In the genomic region with DNA sequence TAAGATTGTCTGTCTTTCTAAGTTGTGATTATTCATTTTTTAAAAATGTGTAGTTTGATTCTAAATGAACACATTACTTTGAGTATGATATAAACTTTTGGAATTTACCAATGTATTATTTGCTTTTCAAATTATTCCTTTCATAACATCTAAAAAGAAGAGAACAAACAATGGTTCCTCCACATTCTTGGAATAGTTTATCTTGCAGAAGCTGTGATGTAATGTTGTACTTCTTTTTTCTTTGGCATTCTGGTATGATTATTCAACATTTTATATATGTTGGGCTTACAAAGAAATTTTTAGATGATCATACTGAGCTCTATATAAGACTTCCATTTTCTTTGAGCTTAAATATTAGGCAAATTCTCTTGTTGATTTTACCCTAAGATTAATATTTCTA, we compare ENCODE assay signal across 29 cellular contexts.
"Had no signal": no experiment of that assay in that cellular context is flagged by ENCODE, and none has a peak within 500 bp of the region (broad histone marks: within the 10 kb centered on the region; RNA-seq: fewer than 3 reads in every experiment).

No MANE protein-coding gene starts in this region.

- H3K9me3 ChIP-seq: left ventricle myocardium inferior, neutrophil, prostate gland, stomach, testis, thyroid gland, transverse colon, upper lobe of left lung, vagina had no signal

- H3K9me3 Mint-ChIP-seq: mesothelial cell of epicardium, natural killer cell, nephron progenitor cell, neural progenitor cell had no signal

- H3K36me3 Mint-ChIP-seq: immature natural killer cell; mesothelial cell of epicardium; naive B cell; natural killer cell; neural progenitor cell; stimulated activated naive B cell treated with anti-CD40 and anti-IgM and Interleukin-4, amounts not matched to agents 10 μg/mL and 1 μg/mL and 100 μg/mL, for 72 hours had no signal

- H3K4me3 Mint-ChIP-seq: immature natural killer cell; mesothelial cell of epicardium; naive B cell; natural killer cell; nephron progenitor cell; neural progenitor cell; stimulated activated naive B cell treated with anti-CD40 and anti-IgM and Interleukin-4, amounts not matched to agents 10 μg/mL and 1 μg/mL and 100 μg/mL, for 72 hours had no signal

- H2AFZ ChIP-seq: neural progenitor cell had no signal

- DNase-seq: hypothalamus; immature natural killer cell; islet precursor cell; left ventricle myocardium inferior; mesendoderm; naive B cell; natural killer cell; nephron progenitor cell; occipital lobe; retina; right cardiac atrium; stimulated activated CD4-positive, alpha-beta T cell treated with anti-CD3 and anti-CD28 coated beads, Interleukin-12 subunit alpha, Interleukin-12 subunit beta, amount 100 ng/mL, for 4 hours; stimulated activated CD4-positive, alpha-beta T cell treated with anti-CD3 and anti-CD28 coated beads, Interleukin-15, amount 100 ng/mL, for 24 hours; stimulated activated CD4-positive, alpha-beta T cell treated with anti-CD3 and anti-CD28 coated beads, Interleukin-2, amount 100 ng/mL, for 24 hours; stimulated activated CD4-positive, alpha-beta T cell treated with anti-CD3 and anti-CD28 coated beads, Interleukin-4, amount 100 ng/mL, for 1 hour; stimulated activated naive B cell treated with anti-CD40 and anti-IgM and Interleukin-4, amounts not matched to agents 10 μg/mL and 1 μg/mL and 100 μg/mL, for 72 hours; stimulated activated naive CD8-positive, alpha-beta T cell treated with anti-CD3 and anti-CD28 coated beads, Interleukin-15, Interleukin-2, amounts not matched to agents 100 U/mL and 50 U/mL, for 24 hours; stomach; testis; thyroid gland; transverse colon; upper lobe of left lung had no signal

- H3K27me3 ChIP-seq: neural progenitor cell, neutrophil, stomach, testis, thyroid gland, transverse colon, upper lobe of left lung, vagina had no signal

- H3K4me1 ChIP-seq: left ventricle myocardium inferior, neural progenitor cell, prostate gland, testis, thyroid gland, transverse colon, upper lobe of left lung, vagina had no signal

- H3K27ac Mint-ChIP-seq: immature natural killer cell; mesothelial cell of epicardium; naive B cell; natural killer cell; nephron progenitor cell; neural progenitor cell; stimulated activated naive B cell treated with anti-CD40 and anti-IgM and Interleukin-4, amounts not matched to agents 10 μg/mL and 1 μg/mL and 100 μg/mL, for 72 hours had no signal

- H3K27me3 Mint-ChIP-seq: naive B cell; stimulated activated naive B cell treated with anti-CD40 and anti-IgM and Interleukin-4, amounts not matched to agents 10 μg/mL and 1 μg/mL and 100 μg/mL, for 72 hours had no signal

- H3K4me1 Mint-ChIP-seq: immature natural killer cell; naive B cell; natural killer cell; nephron progenitor cell; neural progenitor cell; stimulated activated naive B cell treated with anti-CD40 and anti-IgM and Interleukin-4, amounts not matched to agents 10 μg/mL and 1 μg/mL and 100 μg/mL, for 72 hours had no signal

- ATAC-seq: natural killer cell; right cardiac atrium; sciatic nerve; stimulated activated naive B cell treated with anti-CD40 and anti-IgM and Interleukin-4, amounts not matched to agents 10 μg/mL and 1 μg/mL and 100 μg/mL, for 72 hours; stimulated activated naive CD8-positive, alpha-beta T cell treated with anti-CD3 and anti-CD28 coated beads, Interleukin-15, Interleukin-2, amounts not matched to agents 100 U/mL and 50 U/mL, for 24 hours had no signal

- H3K4me2 ChIP-seq: neural progenitor cell had no signal

- H3K9ac ChIP-seq: neural progenitor cell had no signal

- H3K36me3 ChIP-seq: left ventricle myocardium inferior, neural progenitor cell, neutrophil, prostate gland, stomach, thyroid gland, transverse colon, upper lobe of left lung, vagina had no signal

- H3K4me3 ChIP-seq: left ventricle myocardium inferior, lung, neural progenitor cell, prostate gland, stomach, testis, thyroid gland, transverse colon, upper lobe of left lung, vagina had no signal

- H3K27ac ChIP-seq: left ventricle myocardium inferior, neural progenitor cell, neutrophil, prostate gland, stomach, testis, thyroid gland, transverse colon, upper lobe of left lung, vagina had no signal
